In the genomic region with DNA sequence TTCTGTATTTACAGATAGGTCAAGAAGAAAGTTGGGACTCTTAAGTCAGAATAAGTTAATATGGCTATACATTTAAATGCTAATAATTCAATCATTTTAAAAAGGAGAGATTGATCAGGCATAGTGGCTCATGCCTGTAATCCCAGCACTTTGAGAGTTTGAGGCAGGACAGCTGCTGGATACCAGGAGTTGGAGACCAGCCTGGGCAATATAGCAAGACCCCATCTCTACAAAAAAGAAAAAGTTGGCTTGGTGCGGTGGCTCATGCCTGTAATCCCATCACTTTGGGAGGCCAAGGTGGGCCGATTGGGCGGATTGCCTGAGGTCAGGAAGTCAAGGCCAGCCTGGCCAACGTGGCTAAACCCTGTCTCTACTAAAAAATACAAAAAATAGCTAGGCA, we compare ENCODE assay signal across 33 cellular contexts. TPM values are rescaled to one million over a fixed set of nuclear protein-coding genes. Genes with fewer than 3 reads are reported as not detected.
"Had no signal": no experiment of that assay in that cellular context is flagged by ENCODE, and none has a peak within 500 bp of the region (broad histone marks: within the 10 kb centered on the region; RNA-seq: fewer than 3 reads in every experiment).

No MANE protein-coding gene starts in this region.

- H3K27ac ChIP-seq: adrenal gland, body of pancreas, brain microvascular endothelial cell, breast epithelium, WERI-Rb-1 had no signal

- H3K36me3 ChIP-seq: adrenal gland, brain microvascular endothelial cell, breast epithelium, WERI-Rb-1 had no signal

- H3K4me3 ChIP-seq: adrenal gland, body of pancreas, breast epithelium had no signal

- DNase-seq: activated B cell treated with CpG ODN at 0.5 μM for 24 hours; activated CD4-positive, alpha-beta memory T cell treated with anti-CD3 and anti-CD28 coated beads for 36 hours; activated CD4-positive, alpha-beta T cell treated with anti-CD3 and anti-CD28 coated beads for 4 hours; activated CD4-positive, alpha-beta T cell treated with anti-CD3 and anti-CD28 coated beads, Interleukin-2, amount 10 ng/mL, durations not matched to agents 24 days and 14 days; activated CD4-positive, alpha-beta T cell treated with anti-CD3 and anti-CD28 coated beads, Interleukin-2, amount 50 U/mL, for 1 hour; activated CD4-positive, alpha-beta T cell treated with anti-CD3 and anti-CD28 coated beads, Interleukin-2, amount 50 U/mL, for 4 hours; activated CD4-positive, CD25-positive, alpha-beta regulatory T cell treated with anti-CD3 and anti-CD28 coated beads, Interleukin-2, amount 50 U/mL, for 72 hours; activated CD8-positive, alpha-beta memory T cell treated with anti-CD3 and anti-CD28 coated beads, Interleukin-2, amount 50 U/mL, for 4 hours; activated CD8-positive, alpha-beta T cell treated with anti-CD3 and anti-CD28 coated beads for 36 hours; activated effector memory CD4-positive, alpha-beta T cell treated with anti-CD3 and anti-CD28 coated beads, Interleukin-2, amount 50 U/mL, for 16 hours; activated gamma-delta T cell treated with Interleukin-2 at 50 U/mL for 16 hours; activated naive CD4-positive, alpha-beta T cell; activated naive CD4-positive, alpha-beta T cell treated with anti-CD3 and anti-CD28 coated beads for 36 hours; activated naive CD4-positive, alpha-beta T cell treated with anti-CD3 and anti-CD28 coated beads, Interleukin-2, amount 50 U/mL, for 16 hours; activated naive CD8-positive, alpha-beta T cell treated with anti-CD3 and anti-CD28 coated beads for 36 hours; activated T-cell treated with anti-CD3 and anti-CD28 coated beads for 4 hours; activated T-cell treated with anti-CD3 and anti-CD28 coated beads, Interleukin-2, amount 50 U/mL, for 1 hour; activated T-cell treated with anti-CD3 and anti-CD28 coated beads, Interleukin-2, amount 50 U/mL, for 4 hours; activated T-cell treated with anti-CD3 and anti-CD28 coated beads, Interleukin-2, amount 50 U/mL, for 72 hours; adrenal gland; amniotic stem cell; aorta; body of pancreas; brain microvascular endothelial cell; central memory CD4-positive, alpha-beta T cell; T-helper 1 cell; T-helper 2 cell; T-helper 9 cell; WERI-Rb-1 had no signal

- H3K4me1 ChIP-seq: adrenal gland, breast epithelium had no signal

- FAIRE-seq: astrocyte had no signal

- H3K9me3 ChIP-seq: adrenal gland, body of pancreas, breast epithelium had no signal

- H3K27me3 ChIP-seq: adrenal gland, body of pancreas, brain microvascular endothelial cell, breast epithelium had no signal

- ATAC-seq: activated CD8-positive, alpha-beta T cell treated with anti-CD3 and anti-CD28 coated beads for 36 hours; activated naive CD4-positive, alpha-beta T cell treated with anti-CD3 and anti-CD28 coated beads, Interleukin-2, amount 50 U/mL, for 72 hours; activated T-cell treated with anti-CD3 and anti-CD28 coated beads, Interleukin-2, amount 50 U/mL, for 4 hours; activated T-cell treated with anti-CD3 and anti-CD28 coated beads, Interleukin-2, amount 50 U/mL, for 72 hours; activated T-helper 17 cell treated with anti-CD3 and anti-CD28 coated beads, Interleukin-2, amount 50 U/mL, for 72 hours; body of pancreas had no signal

RNA-seq across cellular contexts. Expression of a gene that starts 15.0 kb away (rescaled TPM):
- total RNA-seq: body of pancreas had no signal
